Comparison of ENCODE assay signal across 27 cellular contexts in genomic region chr12:74836567-74836966, GRCh38.
"Had no signal": no experiment of that assay in that cellular context is flagged by ENCODE, and none has a peak within 500 bp of the region (broad histone marks: within the 10 kb centered on the region; RNA-seq: fewer than 3 reads in every experiment).

No MANE protein-coding gene starts in this region.

- DNase-seq: stimulated activated CD4-positive, alpha-beta T cell treated with anti-CD3 and anti-CD28 coated beads, Interleukin-2, amount 100 ng/mL, for 48 hours; stimulated activated CD4-positive, alpha-beta T cell treated with anti-CD3 and anti-CD28 coated beads, Interleukin-4, amount 100 ng/mL, for 1 hour; stimulated activated CD4-positive, alpha-beta T cell treated with anti-CD3 and anti-CD28 coated beads, Interleukin-4, amount 100 ng/mL, for 24 hours; stimulated activated CD4-positive, alpha-beta T cell treated with anti-CD3 and anti-CD28 coated beads, Interleukin-4, amount 100 ng/mL, for 4 hours; stimulated activated CD8-positive, alpha-beta memory T cell treated with anti-CD3 and anti-CD28 coated beads, Interleukin-4, amount 100 ng/mL, for 48 hours; stimulated activated naive B cell treated with anti-CD40 and anti-IgM and Interleukin-4, amounts not matched to agents 10 μg/mL and 1 μg/mL and 100 μg/mL, for 72 hours; stimulated activated naive CD4-positive, alpha-beta T cell; stimulated activated naive CD4-positive, alpha-beta T cell treated with Interleukin-2 at 50 U/mL for 16 hours; stimulated activated naive CD8-positive, alpha-beta T cell treated with anti-CD3 and anti-CD28 coated beads, Interleukin-15, amount 100 ng/mL, for 72 hours; stimulated activated naive CD8-positive, alpha-beta T cell treated with anti-CD3 and anti-CD28 coated beads, Interleukin-15, Interleukin-2, amounts not matched to agents 100 U/mL and 50 U/mL, for 24 hours; stomach; substantia nigra; testis; thyroid gland; tibial artery; transverse colon; trophoblast cell; upper lobe of left lung; upper lobe of right lung; uterus had no signal

- H3K4me3 ChIP-seq: stomach, suprapubic skin, testis, thoracic aorta, thyroid gland, tibial artery, tibial nerve, transverse colon, upper lobe of left lung, upper lobe of right lung, uterus, vagina had no signal

- H3K9me3 ChIP-seq: stomach, testis, thoracic aorta, thyroid gland, tibial artery, tibial nerve, transverse colon, upper lobe of right lung, uterus, vagina had no signal

- ATAC-seq: stimulated activated effector memory CD8-positive, alpha-beta T cell treated with anti-CD3 and anti-CD28 coated beads, Interleukin-12 subunit alpha, Interleukin-12 subunit beta, amount 100 ng/mL, for 72 hours; stimulated activated memory B cell treated with anti-CD40 and anti-IgM and Interleukin-4, amounts not matched to agents 10 μg/mL and 1 μg/mL and 100 μg/mL, for 72 hours; stimulated activated naive B cell treated with anti-CD40 and anti-IgM and Interleukin-4, amounts not matched to agents 10 μg/mL and 1 μg/mL and 100 μg/mL, for 72 hours; stimulated activated naive CD8-positive, alpha-beta T cell treated with anti-CD3 and anti-CD28 coated beads, Interleukin-15, amount 100 ng/mL, for 72 hours; stimulated activated naive CD8-positive, alpha-beta T cell treated with anti-CD3 and anti-CD28 coated beads, Interleukin-15, Interleukin-2, amounts not matched to agents 100 U/mL and 50 U/mL, for 24 hours; upper lobe of right lung had no signal

- H3K27me3 ChIP-seq: stomach, suprapubic skin, testis, thyroid gland, tibial artery, tibial nerve, transverse colon, upper lobe of left lung, upper lobe of right lung, uterus, vagina had no signal

- H3K4me1 ChIP-seq: stomach, suprapubic skin, testis, thyroid gland, tibial artery, tibial nerve, transverse colon, upper lobe of left lung, upper lobe of right lung, uterus, vagina had no signal

- H3K27ac ChIP-seq: stomach, suprapubic skin, testis, thoracic aorta, thyroid gland, tibial artery, tibial nerve, transverse colon, upper lobe of left lung, upper lobe of right lung, uterus, vagina had no signal

- H3K36me3 ChIP-seq: stomach, suprapubic skin, thoracic aorta, thyroid gland, tibial artery, tibial nerve, transverse colon, upper lobe of left lung, upper lobe of right lung, uterus, vagina had no signal

- FAIRE-seq: urothelium cell line had no signal
